In genomic region chr11:9802291-9802861, GRCh38 we compare ENCODE assay signal across 8 cellular contexts.
DNase-seq lines count a peak whose midpoint lies in the region; ATAC-seq and TF ChIP-seq lines count a peak whose summit lies in the region.

No MANE protein-coding gene starts in this region.

- H3K4me1 ChIP-seq in ACC112 (ENCODE audit: control insufficient read depth, insufficient read depth, low read length, unreplicated experiment): peaks cover 49% of the 10 kb centered on the region
- H3K4me1 ChIP-seq in HUES64 (ENCODE audit: insufficient read depth, low read length): peaks cover 32% of the 10 kb centered on the region
- peaks cover 0 to 6% of the 10 kb centered on the region in 2 donors for H3K4me1 ChIP-seq in breast epithelium

- H3K36me3 ChIP-seq in ACC112 (ENCODE audit: insufficient read depth, low read length): peaks cover 5% of the 10 kb centered on the region
- peaks cover 8% of the 10 kb centered on the region for H3K36me3 ChIP-seq in HUES64 (ENCODE audit: insufficient read depth, low read length)
- no peaks in the 10 kb centered on the region for H3K36me3 ChIP-seq in breast epithelium
- H3K36me3 ChIP-seq in kidney epithelial cell (ENCODE audit: control insufficient read depth, insufficient read depth, low read length): no peaks in the 10 kb centered on the region

- 72% methylated on average over 3 of the region's 3 CpGs for WGBS in HUES64

- H3K9ac ChIP-seq in HUES64 (ENCODE audit: low read depth, low read length): peak overlapping the region; percentile 45

- H3K79me2 ChIP-seq in ACC112 (ENCODE audit: control insufficient read depth, insufficient read depth, low read length, unreplicated experiment): no peaks in the 10 kb centered on the region

- no peak for TF ChIP-seq CTCF in breast epithelium (IDR thresholded peaks at IDR 0.05)
- no peak for TF ChIP-seq CTCF in kidney epithelial cell (IDR thresholded peaks at IDR 0.05; ENCODE audit: insufficient read depth, low read length, poor library complexity, severe bottlenecking)

- ATAC-seq in HG03342 (IDR thresholded peaks at IDR 0.05; ENCODE audit: unreplicated experiment) (no peak), HG03378 (IDR thresholded peaks at IDR 0.05; ENCODE audit: unreplicated experiment) (no peak)

- TF ChIP-seq POLR2A in breast epithelium (IDR thresholded peaks at IDR 0.05): no peak

- H3K4me3 ChIP-seq in ACC112 (ENCODE audit: low read depth, low read length) (no peak overlapping the region), HUES64 (ENCODE audit: low read length) (no peak overlapping the region), breast epithelium (no peak overlapping the region), kidney epithelial cell (ENCODE audit: low read depth, low read length) (no peak overlapping the region)

- peak overlapping the region; percentile 79 for H3K27ac ChIP-seq in ACC112 (ENCODE audit: low read depth, low read length)
- peak overlapping the region; percentile 84 for H3K27ac ChIP-seq in HUES64 (ENCODE audit: low read depth, low read length)
- H3K27ac ChIP-seq in breast epithelium: peak overlapping the region; percentile 75 to 84

- intact Hi-C loops in breast epithelium (cut with DNase I; ENCODE audit: low total_unique reads): no loop called here

- no peaks in the 10 kb centered on the region for H3K27me3 ChIP-seq in ACC112 (ENCODE audit: insufficient read depth, low read length)
- no peaks in the 10 kb centered on the region for H3K27me3 ChIP-seq in HUES64 (ENCODE audit: insufficient read depth, low read length)
- H3K27me3 ChIP-seq in breast epithelium: no peaks in the 10 kb centered on the region
- no peaks in the 10 kb centered on the region for H3K27me3 ChIP-seq in kidney epithelial cell (ENCODE audit: control insufficient read depth, insufficient read depth, low read length)

- H2AFZ ChIP-seq in ACC112 (ENCODE audit: low read length, unreplicated experiment): peak overlapping the region; percentile 5

- DNase-seq in breast epithelium (ENCODE audit: low spot score in 2 of 2) (no peak), kidney epithelial cell (ENCODE audit: low read depth) (peak; percentile 19), T-helper 2 cell (no peak), COLO668 (lab: John Stamatoyannopoulos, UW; ENCODE audit: unreplicated experiment) (no peak)

- H3K9me3 ChIP-seq in HUES64 (ENCODE audit: insufficient read depth, low read depth, low read length): no peaks in the 10 kb centered on the region; the same call in 1 of the 2 replicates
- no peaks in the 10 kb centered on the region for H3K9me3 ChIP-seq in breast epithelium
